15 cellular contexts compared by ENCODE assay signal in genomic region chr22:30308096-30308495, GRCh38. TPM values are rescaled to one million over a fixed set of nuclear protein-coding genes. Genes with fewer than 3 reads are reported as not detected.
A peak's percentile ranks its signal among the peaks of the same experiment; 100 is the strongest.
DNase-seq lines count a peak whose midpoint lies in the region; ATAC-seq and TF ChIP-seq lines count a peak whose summit lies in the region.
"Had no signal": no experiment of that assay in that cellular context is flagged by ENCODE, and none has a peak within 500 bp of the region (broad histone marks: within the 10 kb centered on the region; RNA-seq: fewer than 3 reads in every experiment).

No MANE protein-coding gene starts in this region.

- DNase-seq in T-helper 2 cell treated with Interferon-gamma antibody and Interleukin-4, amounts not matched to agents 5 μg/mL and 100 μg/mL, for 36 hours (ENCODE audit: low spot score), result no peak
- no peak for DNase-seq in T-helper 2 cell
- DNase-seq in OCI-LY7 (ENCODE audit: low spot score), result no peak
- no peak for DNase-seq in esophagus muscularis mucosa (ENCODE audit: extremely low spot score)
- no peak for DNase-seq in stimulated activated effector memory CD8-positive, alpha-beta T cell treated with anti-CD3 and anti-CD28 coated beads, Interleukin-12 subunit alpha, Interleukin-12 subunit beta, amount 100 ng/mL, for 72 hours (ENCODE audit: low spot score in 2 of 2)
- DNase-seq in NCI-H748 (lab: John Stamatoyannopoulos, UW; ENCODE audit: unreplicated experiment), result no peak
- no peak for DNase-seq in osteoblast (ENCODE audit: insufficient read length, low spot score, missing footprints)
- DNase-seq in SIG-M5 treated with dmso at 0.1 percent for 504 hours (lab: John Stamatoyannopoulos, UW; ENCODE audit: unreplicated experiment), result no peak
- DNase-seq: 8988T; activated CD8-positive, alpha-beta memory T cell treated with anti-CD3 and anti-CD28 coated beads for 24 hours; brain microvascular endothelial cell; NCI-H187; stimulated activated CD4-positive, alpha-beta T cell treated with anti-CD3 and anti-CD28 coated beads, Interleukin-4, amount 100 ng/mL, for 24 hours; substantia nigra had no signal

- peak overlapping the region; percentile 91 for H3K27ac Mint-ChIP-seq in T-helper 2 cell treated with Interferon-gamma antibody and Interleukin-4, amounts not matched to agents 5 μg/mL and 100 μg/mL, for 36 hours
- peak overlapping the region; percentile 98 for H3K27ac Mint-ChIP-seq in stimulated activated effector memory CD8-positive, alpha-beta T cell treated with anti-CD3 and anti-CD28 coated beads, Interleukin-12 subunit alpha, Interleukin-12 subunit beta, amount 100 ng/mL, for 72 hours

- H3K4me3 ChIP-seq in OCI-LY7 (ENCODE audit: low read depth, low read length, poor library complexity, severe bottlenecking) (peak overlapping the region; percentile 4), esophagus muscularis mucosa (no peak overlapping the region), osteoblast (ENCODE audit: insufficient read depth, low read length) (no peak overlapping the region)
- H3K4me3 ChIP-seq: heart left ventricle had no signal

- no TSS peak for BruUV-seq in OCI-LY7 (replicated peaks; lab: Mats Ljungman, UMichigan)

- peaks cover 93% of the 10 kb centered on the region for H3K4me1 Mint-ChIP-seq in T-helper 2 cell treated with Interferon-gamma antibody and Interleukin-4, amounts not matched to agents 5 μg/mL and 100 μg/mL, for 36 hours (ENCODE audit: low read depth)
- peaks cover 99% of the 10 kb centered on the region for H3K4me1 Mint-ChIP-seq in stimulated activated effector memory CD8-positive, alpha-beta T cell treated with anti-CD3 and anti-CD28 coated beads, Interleukin-12 subunit alpha, Interleukin-12 subunit beta, amount 100 ng/mL, for 72 hours

- peaks cover 45% of the 10 kb centered on the region for H3K36me3 Mint-ChIP-seq in T-helper 2 cell treated with Interferon-gamma antibody and Interleukin-4, amounts not matched to agents 5 μg/mL and 100 μg/mL, for 36 hours (ENCODE audit: low read depth)
- peaks cover 11% of the 10 kb centered on the region for H3K36me3 Mint-ChIP-seq in stimulated activated effector memory CD8-positive, alpha-beta T cell treated with anti-CD3 and anti-CD28 coated beads, Interleukin-12 subunit alpha, Interleukin-12 subunit beta, amount 100 ng/mL, for 72 hours

- H3K79me2 ChIP-seq in OCI-LY7 (ENCODE audit: insufficient read depth, low read depth, low read length) (peaks cover 5% of the 10 kb centered on the region; the same call in 1 of the 2 replicates), osteoblast (ENCODE audit: insufficient read depth, low read length) (peaks cover 88% of the 10 kb centered on the region)

- CTCF ChIA-PET in OCI-LY7 (lab: Charles Lee; ENCODE audit: unreplicated experiment), result no interaction called here

- intact Hi-C loops in OCI-LY7 (cut with micrococcal nuclease; ENCODE audit: unreplicated experiment), result loop anchor here (5.0 kb wide), 1 partner anchor 936 kb away; no protein-coding TSS in a partner anchor
- intact Hi-C loops in esophagus muscularis mucosa (cut with DNase I), result no loop called here

- peaks cover 6% of the 10 kb centered on the region; the same call in 1 of the 2 replicates for H3K36me3 ChIP-seq in OCI-LY7 (ENCODE audit: insufficient read depth, low read length)
- H3K36me3 ChIP-seq in esophagus muscularis mucosa, result peaks cover 0 to 11% (median 7%) of the 10 kb centered on the region in 4 donors
- H3K36me3 ChIP-seq in osteoblast (ENCODE audit: insufficient read depth, low read length), result peaks cover 13% of the 10 kb centered on the region
- H3K36me3 ChIP-seq: brain microvascular endothelial cell had no signal

- peaks cover 87% of the 10 kb centered on the region for H3K4me1 ChIP-seq in OCI-LY7 (ENCODE audit: insufficient read depth, low read length, poor library complexity, severe bottlenecking)
- H3K4me1 ChIP-seq in esophagus muscularis mucosa, result peaks cover 100% of the 10 kb centered on the region in 4 donors
- peaks cover 66% of the 10 kb centered on the region for H3K4me1 ChIP-seq in osteoblast (ENCODE audit: insufficient read depth, low read length)

- TF ChIP-seq CTCF in OCI-LY7 (conservative IDR thresholded peaks at IDR 0.05; ENCODE audit: low read length) (no peak), esophagus muscularis mucosa (IDR thresholded peaks at IDR 0.05) (no peak), osteoblast (IDR thresholded peaks at IDR 0.05; ENCODE audit: extremely low read depth, low read depth, low read length) (no peak)

- WGBS in esophagus muscularis mucosa, result 52% methylated on average over 2 of the region's 2 CpGs

- H2AFZ ChIP-seq in OCI-LY7 (ENCODE audit: low read length) (no peak overlapping the region), osteoblast (ENCODE audit: low read length) (no peak overlapping the region)

- POLR2A ChIA-PET in OCI-LY7 (lab: Charles Lee), result interaction anchor here (3.0 kb wide), 1 partner anchor 19 kb away, joined by 14 read pairs; the partner anchor contains the start of gene TBC1D10A

- H3K9me3 ChIP-seq in OCI-LY7 (ENCODE audit: low read length) (no peaks in the 10 kb centered on the region), esophagus muscularis mucosa (no peaks in the 10 kb centered on the region), osteoblast (ENCODE audit: low read depth, low read length) (no peaks in the 10 kb centered on the region)
- H3K9me3 ChIP-seq: heart left ventricle had no signal

- H3K27me3 ChIP-seq in esophagus muscularis mucosa, result no peaks in the 10 kb centered on the region
- H3K27me3 ChIP-seq in osteoblast (ENCODE audit: insufficient read depth, low read length), result no peaks in the 10 kb centered on the region
- H3K27me3 ChIP-seq: brain microvascular endothelial cell, heart left ventricle had no signal

- peak overlapping the region; percentile 47 for H3K27ac ChIP-seq in OCI-LY7 (ENCODE audit: low read depth, low read length, poor library complexity, severe bottlenecking)
- peak overlapping the region; percentile 76 to 93 (median 84) for H3K27ac ChIP-seq in esophagus muscularis mucosa (replicated peaks in 1 of 4)
- no peak overlapping the region for H3K27ac ChIP-seq in osteoblast (ENCODE audit: low read depth, low read length)
- H3K27ac ChIP-seq: brain microvascular endothelial cell had no signal

- TF ChIP-seq EP300 in esophagus muscularis mucosa (IDR thresholded peaks at IDR 0.05), result no peak

- no peaks in the 10 kb centered on the region for H3K27me3 Mint-ChIP-seq in T-helper 2 cell treated with Interferon-gamma antibody and Interleukin-4, amounts not matched to agents 5 μg/mL and 100 μg/mL, for 36 hours (ENCODE audit: low read depth)

- ATAC-seq in stimulated activated effector memory CD8-positive, alpha-beta T cell treated with anti-CD3 and anti-CD28 coated beads, Interleukin-12 subunit alpha, Interleukin-12 subunit beta, amount 100 ng/mL, for 72 hours, result no peak
- ATAC-seq: heart left ventricle had no signal

- H3K4me2 ChIP-seq in OCI-LY7 (ENCODE audit: low read length) (peak overlapping the region; percentile 57), osteoblast (ENCODE audit: insufficient read depth, low read length) (no peak overlapping the region)

- no peaks in the 10 kb centered on the region for H3K9me3 Mint-ChIP-seq in T-helper 2 cell treated with Interferon-gamma antibody and Interleukin-4, amounts not matched to agents 5 μg/mL and 100 μg/mL, for 36 hours
- H3K9me3 Mint-ChIP-seq in stimulated activated effector memory CD8-positive, alpha-beta T cell treated with anti-CD3 and anti-CD28 coated beads, Interleukin-12 subunit alpha, Interleukin-12 subunit beta, amount 100 ng/mL, for 72 hours, result no peaks in the 10 kb centered on the region

- TF ChIP-seq POLR2A in esophagus muscularis mucosa (IDR thresholded peaks at IDR 0.05; ENCODE audit: low read depth), result no peak

- peak overlapping the region; percentile 86 for H3K4me3 Mint-ChIP-seq in T-helper 2 cell treated with Interferon-gamma antibody and Interleukin-4, amounts not matched to agents 5 μg/mL and 100 μg/mL, for 36 hours
- peak overlapping the region; percentile 70 for H3K4me3 Mint-ChIP-seq in stimulated activated effector memory CD8-positive, alpha-beta T cell treated with anti-CD3 and anti-CD28 coated beads, Interleukin-12 subunit alpha, Interleukin-12 subunit beta, amount 100 ng/mL, for 72 hours

- no peaks in the 10 kb centered on the region for H3K9me2 ChIP-seq in OCI-LY7 (ENCODE audit: insufficient read depth, low read length)

- no peaks in the 10 kb centered on the region for H4K20me1 ChIP-seq in OCI-LY7 (ENCODE audit: insufficient read depth, low read length)
- peaks cover 96% of the 10 kb centered on the region for H4K20me1 ChIP-seq in osteoblast (ENCODE audit: insufficient read depth, low read length)

RNA-seq across cellular contexts. Expression of gene TBC1D10A, which starts 18.6 kb away (rescaled TPM):
- 15.1 and 15.9 TPM in 2 replicates for total RNA-seq in OCI-LY7 (2014; rRNA removed; shearing (Covaris generic))
- total RNA-seq in OCI-LY7 (2022), result 16.2 and 22.5 TPM in 2 replicates
- 10 to 100 TPM; 29.5 to 40.3 (median 38.0) TPM for total RNA-seq in esophagus muscularis mucosa
- 30.6 and 32.9 TPM in 2 replicates for total RNA-seq in osteoblast

RNA-seq across cellular contexts. Expression of gene CASTOR1, which starts 18.8 kb away (rescaled TPM):
- 3.5 and 9.1 TPM in 2 replicates for total RNA-seq in OCI-LY7 (2014; rRNA removed; shearing (Covaris generic))
- 4.3 and 4.5 TPM in 2 replicates for total RNA-seq in OCI-LY7 (2022)
- total RNA-seq in esophagus muscularis mucosa, result 10 to 100 TPM; 16.5 to 19.4 (median 17.8) TPM
- 5.3 and 5.8 TPM in 2 replicates for total RNA-seq in osteoblast

RNA-seq across cellular contexts. Expression of gene OSM, which starts 41.4 kb away (rescaled TPM):
- 0.18 TPM in 1 of 2 replicates, not detected in the other for total RNA-seq in OCI-LY7 (2014; rRNA removed; shearing (Covaris generic))
- total RNA-seq in OCI-LY7 (2022), result 0.79 and 0.91 TPM in 2 replicates
- 1 to 10 TPM in 1 of 4 donors, under 1 TPM in 1, not detected in 2; 0.57 to 8.3 TPM for total RNA-seq in esophagus muscularis mucosa
- not detected in 2 replicates for total RNA-seq in osteoblast

RNA-seq across cellular contexts. Expression of gene SF3A1, which starts 48.6 kb away (rescaled TPM):
- total RNA-seq in OCI-LY7 (2014; rRNA removed; shearing (Covaris generic)), result 44.9 and 71.8 TPM in 2 replicates
- total RNA-seq in OCI-LY7 (2022) (199 and 200 TPM in 2 replicates), esophagus muscularis mucosa (10 to 100 TPM; 32.8 to 85.8 (median 60.0) TPM), osteoblast (21.7 and 30.6 TPM in 2 replicates)

RNA-seq across cellular contexts. Expression of gene CCDC157, which starts 48.7 kb away (rescaled TPM):
- 3.4 and 4.7 TPM in 2 replicates for total RNA-seq in OCI-LY7 (2014; rRNA removed; shearing (Covaris generic))
- total RNA-seq in OCI-LY7 (2022), result 3.1 and 3.3 TPM in 2 replicates
- 1 to 10 TPM; 1.5 to 2.5 (median 1.6) TPM for total RNA-seq in esophagus muscularis mucosa
- 2.9 TPM in 2 replicates for total RNA-seq in osteoblast
